In genomic region chr20:62852196-62852595, GRCh38 we compare ENCODE assay signal across 19 cellular contexts. TPM values are rescaled to one million over a fixed set of nuclear protein-coding genes. Genes with fewer than 3 reads are reported as not detected.
DNase-seq lines count a peak whose midpoint lies in the region; ATAC-seq, FAIRE-seq and TF ChIP-seq lines count a peak whose summit lies in the region.
"Had no signal": no experiment of that assay in that cellular context is flagged by ENCODE, and none has a peak within 500 bp of the region (broad histone marks: within the 10 kb centered on the region; RNA-seq: fewer than 3 reads in every experiment).

No MANE protein-coding gene starts in this region.

- H3K18ac ChIP-seq in H9 (ENCODE audit: insufficient read length, low read depth, low read length): no peak overlapping the region

- ATAC-seq in natural killer cell treated with Interleukin-12 subunit alpha and Interleukin-12 subunit beta and Interleukin-15 and Interleukin-18, amount 100 ng/mL, for 72 hours: peak in 1 of 2 donors; percentile 36
- no peak for ATAC-seq in natural killer cell
- ATAC-seq in HepG2: peak; percentile 15; the same call in 1 of the 3 replicates
- ATAC-seq: GM12878 had no signal

- intact Hi-C loops in natural killer cell (cut with micrococcal nuclease) (no loop called here), HepG2 (cut with micrococcal nuclease; ENCODE audit: unreplicated experiment) (no loop called here)

- no peak overlapping the region for H3K4me2 ChIP-seq in HepG2 (ENCODE audit: low read depth, low read length)
- no peak overlapping the region for H3K4me2 ChIP-seq in H9 (ENCODE audit: insufficient read depth, insufficient read length, low read length)

- no peak overlapping the region for H2AK5ac ChIP-seq in H9 (ENCODE audit: insufficient read length, low read length)

- no peak overlapping the region for H3T11ph ChIP-seq in H9 (ENCODE audit: low read length)

- H4K8ac ChIP-seq in H9 (replicated peaks; ENCODE audit: insufficient read length, low read depth, low read length): no peak overlapping the region

- H4K20me1 ChIP-seq in HepG2 (ENCODE audit: insufficient read depth, low read length): no peaks in the 10 kb centered on the region
- H4K20me1 ChIP-seq in H9 (ENCODE audit: control insufficient read depth, insufficient read depth, insufficient read length): no peaks in the 10 kb centered on the region

- H3K4ac ChIP-seq in H9 (ENCODE audit: low read depth, low read length): no peak overlapping the region

- H3K14ac ChIP-seq in H9 (ENCODE audit: insufficient read depth, low read length): no peak overlapping the region

- H3K4me3 ChIP-seq in HepG2 (replicated peaks in 1 of 3; ENCODE audit: insufficient read depth in 1 of 3, low read depth in 2 of 3, low read length in 3 of 3): no peak overlapping the region
- H3K4me3 ChIP-seq: GM12878, HAP-1 had no signal

- BruUV-seq in HepG2 (replicated peaks; lab: Mats Ljungman, UMichigan): no TSS peak

- H2BK12ac ChIP-seq in H9 (ENCODE audit: insufficient read length, low read depth, low read length): no peak overlapping the region

- no peaks in the 10 kb centered on the region for H3K27me3 ChIP-seq in HepG2 (ENCODE audit: control insufficient read depth in 1 of 2, insufficient read depth in 2 of 2, low read length in 2 of 2)
- no peaks in the 10 kb centered on the region for H3K27me3 ChIP-seq in H9 (ENCODE audit: insufficient read depth, low read length)

- H3K27ac Mint-ChIP-seq in natural killer cell treated with Interleukin-12 subunit alpha and Interleukin-12 subunit beta and Interleukin-15 and Interleukin-18, amount 100 ng/mL, for 72 hours: no peak overlapping the region
- H3K27ac Mint-ChIP-seq in natural killer cell (no peak overlapping the region), H9 (no peak overlapping the region; a peak in 1 of 7 replicates)
- H3K27ac Mint-ChIP-seq: B cell; CD4-positive, CD25-positive, alpha-beta regulatory T cell had no signal

- no peak overlapping the region for H3K56ac ChIP-seq in H9 (ENCODE audit: insufficient read length, low read depth, low read length)

- no peak overlapping the region for H3K4me3 Mint-ChIP-seq in natural killer cell treated with Interleukin-12 subunit alpha and Interleukin-12 subunit beta and Interleukin-15 and Interleukin-18, amount 100 ng/mL, for 72 hours
- H3K4me3 Mint-ChIP-seq in natural killer cell: no peak overlapping the region
- H3K4me3 Mint-ChIP-seq in H9: no peak overlapping the region
- H3K4me3 Mint-ChIP-seq: B cell; CD4-positive, CD25-positive, alpha-beta regulatory T cell had no signal

- no peaks in the 10 kb centered on the region for H3K9me3 Mint-ChIP-seq in natural killer cell treated with Interleukin-12 subunit alpha and Interleukin-12 subunit beta and Interleukin-15 and Interleukin-18, amount 100 ng/mL, for 72 hours
- H3K9me3 Mint-ChIP-seq in natural killer cell: no peaks in the 10 kb centered on the region
- H3K9me3 Mint-ChIP-seq in H9: no peaks in the 10 kb centered on the region
- H3K9me3 Mint-ChIP-seq: CD8-positive, alpha-beta memory T cell had no signal

- H3K27ac ChIP-seq in angular gyrus (ENCODE audit: low read depth, low read length): peak overlapping the region; percentile 97
- H3K27ac ChIP-seq in HepG2 (ENCODE audit: extremely low read length, insufficient read depth, low read length): no peak overlapping the region
- no peak overlapping the region for H3K27ac ChIP-seq in H9 (ENCODE audit: insufficient read length, low read depth, low read length)

- H3K4me1 ChIP-seq in HepG2 (ENCODE audit: insufficient read depth, low read length) (no peaks in the 10 kb centered on the region), H9 (ENCODE audit: insufficient read depth, low read length) (no peaks in the 10 kb centered on the region)
- H3K4me1 ChIP-seq: HAP-1 had no signal

- peak; percentile 35 for DNase-seq in natural killer cell treated with Interleukin-12 subunit alpha and Interleukin-12 subunit beta and Interleukin-15 and Interleukin-18, amount 100 ng/mL, for 72 hours (ENCODE audit: low spot score)
- DNase-seq in natural killer cell: no peak
- DNase-seq in HepG2 (ENCODE audit: low spot score): no peak
- DNase-seq in activated CD4-positive, alpha-beta T cell treated with anti-CD3 and anti-CD28 coated beads for 1 hour: no peak
- DNase-seq in H9: no peak
- DNase-seq: C1 segment of cervical spinal cord; CD4-positive, CD25-positive, alpha-beta regulatory T cell; CD8-positive, alpha-beta memory T cell; COR-L47; DMS 273 treated with DMSO at 0.1 percent for 48 hours; DMS53; DND-41; EL had no signal

- no peak overlapping the region for H2BK5ac ChIP-seq in H9 (ENCODE audit: insufficient read length, low read length)

- H3K79me2 ChIP-seq in HepG2 (ENCODE audit: insufficient read depth, low read length): no peaks in the 10 kb centered on the region
- no peaks in the 10 kb centered on the region for H3K79me2 ChIP-seq in H9 (ENCODE audit: insufficient read depth, low read length)

- in situ Hi-C loops in HepG2 (cut with HindIII; ENCODE audit: extremely low pct_ligation_motif_present, low pct_unique_long_range_greater_than_20kb): no loop called here

- H3K36me3 Mint-ChIP-seq in natural killer cell treated with Interleukin-12 subunit alpha and Interleukin-12 subunit beta and Interleukin-15 and Interleukin-18, amount 100 ng/mL, for 72 hours: peaks cover 5% of the 10 kb centered on the region
- H3K36me3 Mint-ChIP-seq in natural killer cell (peaks cover 1% of the 10 kb centered on the region), H9 (ENCODE audit: insufficient read depth in 1 of 3, low read depth in 3 of 3) (peaks cover 24 to 60% (median 56%) of the 10 kb centered on the region in 3 experiments)

- peaks cover 19 to 50% of the 10 kb centered on the region in 2 experiments for H3K36me3 ChIP-seq in HepG2 (replicated peaks in 1 of 2; ENCODE audit: control insufficient read depth in 1 of 2, insufficient read depth in 2 of 2, low read length in 2 of 2)

- H3K9me3 ChIP-seq in HepG2 (ENCODE audit: low read length): no peaks in the 10 kb centered on the region
- H3K9me3 ChIP-seq in H9 (ENCODE audit: control insufficient read depth, low read depth, low read length): no peaks in the 10 kb centered on the region
- H3K9me3 ChIP-seq: HAP-1 had no signal

- 97% methylated on average over 7 of the region's 8 CpGs for WGBS in HepG2 (ENCODE audit: low lambda C conversion rate)
- WGBS in H9 (ENCODE audit: extremely low coverage, insufficient read length, low lambda C conversion rate): no CpG with 5 or more reads among the region's 8 CpGs

- FAIRE-seq in HepG2 (lab: Jason Lieb, UNC): no peak
- FAIRE-seq: GM12878, GM19239, H1 had no signal

- H2BK120ac ChIP-seq in H9 (ENCODE audit: low read depth, low read length, poor library complexity, severe bottlenecking): no peak overlapping the region

- TF ChIP-seq EP300 in HepG2 (IDR thresholded peaks at IDR 0.05; ENCODE audit: low read depth in 2 of 2, low read length in 2 of 2): no peak
- TF ChIP-seq EP300 in HepG2 (CRISPR knock-in tag; IDR thresholded peaks at IDR 0.05; ENCODE audit: borderline replicate concordance): no peak

- no peak overlapping the region for H4K91ac ChIP-seq in H9 (ENCODE audit: insufficient read length, low read depth, low read length)

- POLR2A ChIA-PET in HepG2 (lab: Yijun Ruan, JAX): no interaction called here

- CTCF ChIA-PET in HepG2 (lab: Yijun Ruan, JAX; ENCODE audit: low intra/inter-chr PET ratio, low total read pairs): no interaction called here

- no peaks in the 10 kb centered on the region for H3K23me2 ChIP-seq in H9 (ENCODE audit: insufficient read length, low read depth, low read length, poor library complexity, severe bottlenecking)

- no peak for TF ChIP-seq RAD21 in HepG2 (CRISPR knock-in tag; IDR thresholded peaks at IDR 0.05)

- TF ChIP-seq CTCF in natural killer cell (IDR thresholded peaks at IDR 0.05) (no peak), HepG2 (CRISPR knock-in tag; IDR thresholded peaks at IDR 0.05) (no peak), H9 (conservative IDR thresholded peaks at IDR 0.05) (no peak)

- H3K23ac ChIP-seq in H9 (ENCODE audit: insufficient read length, low read depth, low read length): no peak overlapping the region

- H3K9ac ChIP-seq in HepG2 (ENCODE audit: insufficient read depth, low read depth, low read length) (no peak overlapping the region), H9 (ENCODE audit: extremely low read depth, insufficient read length, low read length) (no peak overlapping the region)

- H3K27me3 Mint-ChIP-seq in natural killer cell treated with Interleukin-12 subunit alpha and Interleukin-12 subunit beta and Interleukin-15 and Interleukin-18, amount 100 ng/mL, for 72 hours: no peaks in the 10 kb centered on the region
- H3K27me3 Mint-ChIP-seq in natural killer cell (ENCODE audit: low read depth in 2 of 2) (no peaks in the 10 kb centered on the region), H9 (ENCODE audit: low read depth) (no peaks in the 10 kb centered on the region)
- H3K27me3 Mint-ChIP-seq: B cell; CD4-positive, CD25-positive, alpha-beta regulatory T cell had no signal

- peaks cover 0 to 7% of the 10 kb centered on the region in 2 donors for H3K4me1 Mint-ChIP-seq in natural killer cell treated with Interleukin-12 subunit alpha and Interleukin-12 subunit beta and Interleukin-15 and Interleukin-18, amount 100 ng/mL, for 72 hours (ENCODE audit: low read depth in 2 of 2)
- peaks cover 6 to 10% of the 10 kb centered on the region in 2 donors for H3K4me1 Mint-ChIP-seq in natural killer cell
- peaks cover 0 to 11% of the 10 kb centered on the region in 2 experiments; a peak in 2 of 4 replicates for H3K4me1 Mint-ChIP-seq in H9
- H3K4me1 Mint-ChIP-seq: B cell; CD8-positive, alpha-beta memory T cell had no signal

- H2AFZ ChIP-seq in HepG2 (ENCODE audit: low read length) (no peak overlapping the region), H9 (ENCODE audit: low read length) (no peak overlapping the region)

- H3K79me1 ChIP-seq in H9 (ENCODE audit: insufficient read depth, low read depth, low read length, poor library complexity, severe bottlenecking): no peaks in the 10 kb centered on the region

- H2BK20ac ChIP-seq in H9 (ENCODE audit: low read depth, low read length, poor library complexity, severe bottlenecking): no peak overlapping the region

- no peak overlapping the region for H4K5ac ChIP-seq in H9 (ENCODE audit: insufficient read length, low read depth, low read length)

- TF ChIP-seq POLR2A in HepG2 (IDR thresholded peaks at IDR 0.05; ENCODE audit: insufficient read depth in 1 of 2, low read depth in 2 of 2, low read length in 2 of 2): no peak

- H2BK15ac ChIP-seq in H9 (ENCODE audit: low read depth, low read length): no peak overlapping the region

RNA-seq across cellular contexts. Expression of gene TCFL5, which starts 9.4 kb away (rescaled TPM):
- 1 to 10 TPM; 4.1 to 5.9 TPM for total RNA-seq in natural killer cell treated with Interleukin-12 subunit alpha and Interleukin-12 subunit beta and Interleukin-15 and Interleukin-18, amount 100 ng/mL, for 72 hours
- total RNA-seq in natural killer cell: 1 to 10 TPM; 5.1 to 8.0 (median 6.4) TPM
- total RNA-seq in HepG2 (2016; rRNA removed; fragmentation: Illumina TruSeq; extraction: Trizol): 20.0 and 21.1 TPM in 2 replicates
- 13.3 and 17.7 TPM in 2 replicates for total RNA-seq in HepG2 (2016; cell fraction: cytosol; rRNA removed; fragmentation: Illumina TruSeq; extraction: Trizol; ENCODE audit: low read depth)
- 20.4 and 21.0 TPM in 2 replicates for total RNA-seq in HepG2 (2016; cell fraction: insoluble cytoplasmic fraction; rRNA removed; fragmentation: Illumina TruSeq; extraction: Trizol)
- 28.7 and 36.7 TPM in 2 replicates for total RNA-seq in HepG2 (2016; cell fraction: membrane; rRNA removed; fragmentation: Illumina TruSeq; extraction: Trizol)
- 11.4 and 12.6 TPM in 2 replicates for total RNA-seq in HepG2 (2016; cell fraction: nucleus; rRNA removed; fragmentation: Illumina TruSeq; extraction: Trizol)
- polyA plus RNA-seq in HepG2 (2011; rRNA removed): 14.2 and 14.8 TPM in 2 replicates
- 9.0 and 11.8 TPM in 2 replicates for polyA plus RNA-seq in HepG2 (2011; cell fraction: cytosol; rRNA removed)
- polyA plus RNA-seq in HepG2 (2011; cell fraction: nucleus; rRNA removed): 6.4 and 8.0 TPM in 2 replicates
- polyA plus RNA-seq in HepG2 (2012): 12.4 and 13.3 TPM in 2 replicates
- 13.1 and 14.7 TPM in 2 replicates for polyA plus RNA-seq in HepG2 (2016; cell fraction: cytosol; fragmentation: Illumina TruSeq; extraction: Trizol; ENCODE audit: low read depth)
- polyA plus RNA-seq in HepG2 (2016; cell fraction: insoluble cytoplasmic fraction; fragmentation: Illumina TruSeq; extraction: Trizol; ENCODE audit: low read depth): 19.5 and 20.9 TPM in 2 replicates
- 25.6 and 29.7 TPM in 2 replicates for polyA plus RNA-seq in HepG2 (2016; cell fraction: membrane; fragmentation: Illumina TruSeq; extraction: Trizol; ENCODE audit: low read depth)
- polyA plus RNA-seq in HepG2 (2016; cell fraction: nucleus; fragmentation: Illumina TruSeq; extraction: Trizol; ENCODE audit: insufficient read depth, low read depth): 21.4 and 23.1 TPM in 2 replicates
- 4.7 and 6.4 TPM in 2 replicates for polyA minus RNA-seq in HepG2 (2011; rRNA and poly(A)+ RNA removed; ENCODE audit: low replicate concordance)
- 9.9 and 10.2 TPM in 2 replicates for polyA minus RNA-seq in HepG2 (2011; cell fraction: cytosol; rRNA and poly(A)+ RNA removed)
- 5.2 and 6.1 TPM in 2 replicates for polyA minus RNA-seq in HepG2 (2011; cell fraction: nucleus; rRNA and poly(A)+ RNA removed)
- 15.9 and 16.4 TPM in 2 replicates for total RNA-seq in H9 (2021)

RNA-seq across cellular contexts. Expression of gene COL9A3, which starts 35.3 kb away (rescaled TPM):
- not detected for total RNA-seq in natural killer cell treated with Interleukin-12 subunit alpha and Interleukin-12 subunit beta and Interleukin-15 and Interleukin-18, amount 100 ng/mL, for 72 hours
- total RNA-seq in natural killer cell (1 to 10 TPM in 1 of 3 donors, not detected in 2; 1.9 TPM), HepG2 (2016; rRNA removed; fragmentation: Illumina TruSeq; extraction: Trizol) (53.3 and 204 TPM in 2 replicates), H9 (2021) (137 and 150 TPM in 2 replicates)
- 13.9 and 15.8 TPM in 2 replicates for total RNA-seq in HepG2 (2016; cell fraction: cytosol; rRNA removed; fragmentation: Illumina TruSeq; extraction: Trizol; ENCODE audit: low read depth)
- 48.0 and 215 TPM in 2 replicates for total RNA-seq in HepG2 (2016; cell fraction: insoluble cytoplasmic fraction; rRNA removed; fragmentation: Illumina TruSeq; extraction: Trizol)
- total RNA-seq in HepG2 (2016; cell fraction: membrane; rRNA removed; fragmentation: Illumina TruSeq; extraction: Trizol): 19.3 and 20.8 TPM in 2 replicates
- 216 and 254 TPM in 2 replicates for total RNA-seq in HepG2 (2016; cell fraction: nucleus; rRNA removed; fragmentation: Illumina TruSeq; extraction: Trizol)
- 155 and 175 TPM in 2 replicates for polyA plus RNA-seq in HepG2 (2011; rRNA removed)
- polyA plus RNA-seq in HepG2 (2011; cell fraction: cytosol; rRNA removed): 84.5 and 113 TPM in 2 replicates
- polyA plus RNA-seq in HepG2 (2011; cell fraction: nucleus; rRNA removed): 1,291 and 1,782 TPM in 2 replicates
- polyA plus RNA-seq in HepG2 (2012): 79.9 and 172 TPM in 2 replicates
- polyA plus RNA-seq in HepG2 (2016; cell fraction: cytosol; fragmentation: Illumina TruSeq; extraction: Trizol; ENCODE audit: low read depth): 9.2 and 9.5 TPM in 2 replicates
- polyA plus RNA-seq in HepG2 (2016; cell fraction: insoluble cytoplasmic fraction; fragmentation: Illumina TruSeq; extraction: Trizol; ENCODE audit: low read depth): 55.1 and 66.2 TPM in 2 replicates
- polyA plus RNA-seq in HepG2 (2016; cell fraction: membrane; fragmentation: Illumina TruSeq; extraction: Trizol; ENCODE audit: low read depth): 17.0 and 20.1 TPM in 2 replicates
- 637 and 662 TPM in 2 replicates for polyA plus RNA-seq in HepG2 (2016; cell fraction: nucleus; fragmentation: Illumina TruSeq; extraction: Trizol; ENCODE audit: insufficient read depth, low read depth)
- 5.1 and 12.2 TPM in 2 replicates for polyA minus RNA-seq in HepG2 (2011; rRNA and poly(A)+ RNA removed; ENCODE audit: low replicate concordance)
- polyA minus RNA-seq in HepG2 (2011; cell fraction: cytosol; rRNA and poly(A)+ RNA removed): 23.0 and 25.3 TPM in 2 replicates
- polyA minus RNA-seq in HepG2 (2011; cell fraction: nucleus; rRNA and poly(A)+ RNA removed): 56.8 and 67.0 TPM in 2 replicates
- total RNA-seq: CD4-positive, CD25-positive, alpha-beta regulatory T cell; CD8-positive, alpha-beta memory T cell had no signal
- polyA plus RNA-seq: CD4-positive, CD25-positive, alpha-beta regulatory T cell; CD8-positive, alpha-beta memory T cell had no signal

RNA-seq across cellular contexts. Expression of gene OGFR, which starts 47.6 kb away (rescaled TPM):
- total RNA-seq in natural killer cell treated with Interleukin-12 subunit alpha and Interleukin-12 subunit beta and Interleukin-15 and Interleukin-18, amount 100 ng/mL, for 72 hours: 10 to 100 TPM; 75.9 to 88.7 TPM
- total RNA-seq in natural killer cell (10 to 100 TPM; 71.0 to 84.0 (median 83.0) TPM), HepG2 (2016; rRNA removed; fragmentation: Illumina TruSeq; extraction: Trizol) (68.3 and 81.8 TPM in 2 replicates), H9 (2021) (33.0 and 33.1 TPM in 2 replicates)
- 6.3 and 8.7 TPM in 2 replicates for total RNA-seq in HepG2 (2016; cell fraction: cytosol; rRNA removed; fragmentation: Illumina TruSeq; extraction: Trizol; ENCODE audit: low read depth)
- total RNA-seq in HepG2 (2016; cell fraction: insoluble cytoplasmic fraction; rRNA removed; fragmentation: Illumina TruSeq; extraction: Trizol): 58.8 and 84.2 TPM in 2 replicates
- total RNA-seq in HepG2 (2016; cell fraction: membrane; rRNA removed; fragmentation: Illumina TruSeq; extraction: Trizol): 20.8 and 24.4 TPM in 2 replicates
- total RNA-seq in HepG2 (2016; cell fraction: nucleus; rRNA removed; fragmentation: Illumina TruSeq; extraction: Trizol): 33.8 and 41.3 TPM in 2 replicates
- 47.7 and 62.2 TPM in 2 replicates for polyA plus RNA-seq in HepG2 (2011; rRNA removed)
- polyA plus RNA-seq in HepG2 (2011; cell fraction: cytosol; rRNA removed): 58.6 and 82.5 TPM in 2 replicates
- 105 and 121 TPM in 2 replicates for polyA plus RNA-seq in HepG2 (2011; cell fraction: nucleus; rRNA removed)
- polyA plus RNA-seq in HepG2 (2012): 34.0 and 38.1 TPM in 2 replicates
- 4.2 and 4.7 TPM in 2 replicates for polyA plus RNA-seq in HepG2 (2016; cell fraction: cytosol; fragmentation: Illumina TruSeq; extraction: Trizol; ENCODE audit: low read depth)
- 68.1 and 77.5 TPM in 2 replicates for polyA plus RNA-seq in HepG2 (2016; cell fraction: insoluble cytoplasmic fraction; fragmentation: Illumina TruSeq; extraction: Trizol; ENCODE audit: low read depth)
- 11.5 and 14.2 TPM in 2 replicates for polyA plus RNA-seq in HepG2 (2016; cell fraction: membrane; fragmentation: Illumina TruSeq; extraction: Trizol; ENCODE audit: low read depth)
- polyA plus RNA-seq in HepG2 (2016; cell fraction: nucleus; fragmentation: Illumina TruSeq; extraction: Trizol; ENCODE audit: insufficient read depth, low read depth): 103 and 104 TPM in 2 replicates
- polyA minus RNA-seq in HepG2 (2011; rRNA and poly(A)+ RNA removed; ENCODE audit: low replicate concordance): 38.5 and 45.1 TPM in 2 replicates
- polyA minus RNA-seq in HepG2 (2011; cell fraction: cytosol; rRNA and poly(A)+ RNA removed): 39.4 and 42.5 TPM in 2 replicates
- 15.1 and 20.0 TPM in 2 replicates for polyA minus RNA-seq in HepG2 (2011; cell fraction: nucleus; rRNA and poly(A)+ RNA removed)

RNA-seq across cellular contexts. Expression of gene MRGBP, which starts 55.9 kb away (rescaled TPM):
- 10 to 100 TPM; 14.4 to 19.3 TPM for total RNA-seq in natural killer cell treated with Interleukin-12 subunit alpha and Interleukin-12 subunit beta and Interleukin-15 and Interleukin-18, amount 100 ng/mL, for 72 hours
- total RNA-seq in natural killer cell: 10 to 100 TPM in 2 of 3 donors, 1 to 10 TPM in 1; 8.3 to 12.8 (median 10.0) TPM
- 34.8 and 35.9 TPM in 2 replicates for total RNA-seq in HepG2 (2016; rRNA removed; fragmentation: Illumina TruSeq; extraction: Trizol)
- 79.0 and 80.7 TPM in 2 replicates for total RNA-seq in HepG2 (2016; cell fraction: cytosol; rRNA removed; fragmentation: Illumina TruSeq; extraction: Trizol; ENCODE audit: low read depth)
- total RNA-seq in HepG2 (2016; cell fraction: insoluble cytoplasmic fraction; rRNA removed; fragmentation: Illumina TruSeq; extraction: Trizol): 31.8 and 38.7 TPM in 2 replicates
- 96.7 and 98.0 TPM in 2 replicates for total RNA-seq in HepG2 (2016; cell fraction: membrane; rRNA removed; fragmentation: Illumina TruSeq; extraction: Trizol)
- total RNA-seq in HepG2 (2016; cell fraction: nucleus; rRNA removed; fragmentation: Illumina TruSeq; extraction: Trizol): 17.0 and 18.5 TPM in 2 replicates
- polyA plus RNA-seq in HepG2 (2011; rRNA removed): 31.6 and 34.2 TPM in 2 replicates
- 30.7 and 37.2 TPM in 2 replicates for polyA plus RNA-seq in HepG2 (2011; cell fraction: cytosol; rRNA removed)
- polyA plus RNA-seq in HepG2 (2011; cell fraction: nucleus; rRNA removed): 29.7 and 36.4 TPM in 2 replicates
- 21.6 and 23.1 TPM in 2 replicates for polyA plus RNA-seq in HepG2 (2012)
- 88.5 and 96.5 TPM in 2 replicates for polyA plus RNA-seq in HepG2 (2016; cell fraction: cytosol; fragmentation: Illumina TruSeq; extraction: Trizol; ENCODE audit: low read depth)
- polyA plus RNA-seq in HepG2 (2016; cell fraction: insoluble cytoplasmic fraction; fragmentation: Illumina TruSeq; extraction: Trizol; ENCODE audit: low read depth): 34.9 and 39.2 TPM in 2 replicates
- 88.7 and 90.6 TPM in 2 replicates for polyA plus RNA-seq in HepG2 (2016; cell fraction: membrane; fragmentation: Illumina TruSeq; extraction: Trizol; ENCODE audit: low read depth)
- 40.3 and 42.7 TPM in 2 replicates for polyA plus RNA-seq in HepG2 (2016; cell fraction: nucleus; fragmentation: Illumina TruSeq; extraction: Trizol; ENCODE audit: insufficient read depth, low read depth)
- polyA minus RNA-seq in HepG2 (2011; rRNA and poly(A)+ RNA removed; ENCODE audit: low replicate concordance): 21.2 and 36.8 TPM in 2 replicates
- 12.7 and 13.0 TPM in 2 replicates for polyA minus RNA-seq in HepG2 (2011; cell fraction: cytosol; rRNA and poly(A)+ RNA removed)
- polyA minus RNA-seq in HepG2 (2011; cell fraction: nucleus; rRNA and poly(A)+ RNA removed): 10.2 and 10.9 TPM in 2 replicates
- total RNA-seq in H9 (2021): 14.6 and 16.3 TPM in 2 replicates

Comparison
In these comparisons a context has a peak if more than half of its experiments do, and no peak if none do; other contexts are left out.
1. RNA of gene COL9A3, which starts 35.3 kb away (total RNA-seq): 13.9 to 254 TPM in HepG2 and 137 to 150 TPM in H9; 1.9 TPM in natural killer cell and not detected in natural killer cell treated with Interleukin-12 subunit alpha and Interleukin-12 subunit beta and Interleukin-15 and Interleukin-18, amount 100 ng/mL, for 72 hours; every median in the first group is over 4 times any median in the second.